ENCODE assay signal across 8 cellular contexts in the genomic region with DNA sequence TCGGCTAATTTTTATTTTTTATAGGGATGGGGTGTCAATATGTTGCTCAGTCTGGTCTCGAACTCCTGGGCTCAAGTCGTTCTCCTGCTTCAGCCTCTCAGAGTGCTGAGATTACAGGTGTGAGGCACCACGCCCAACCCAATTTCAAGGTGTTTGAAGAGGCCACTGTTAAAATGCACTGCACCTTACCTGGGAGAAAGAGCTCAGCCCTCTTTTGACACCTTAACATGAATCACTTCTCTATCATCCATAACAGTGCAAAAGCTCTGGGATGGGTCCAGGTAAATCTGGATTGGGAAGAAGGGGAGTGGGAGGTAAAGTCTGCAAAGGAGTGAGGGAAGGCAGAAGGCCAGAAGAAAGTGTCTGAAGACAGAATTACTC. TPM values are rescaled to one million over a fixed set of nuclear protein-coding genes. Genes with fewer than 3 reads are reported as not detected.
DNase-seq lines count a peak whose midpoint lies in the region; ATAC-seq and TF ChIP-seq lines count a peak whose summit lies in the region.

No MANE protein-coding gene starts in this region.

- peak overlapping the region; percentile 76 for H3K4me3 ChIP-seq in AG09309 (ENCODE audit: control insufficient read depth, low read depth, low read length)
- H3K4me3 ChIP-seq in Jurkat, Clone E6-1 (ENCODE audit: low read length) = peak overlapping the region; percentile 86

- no peak for TF ChIP-seq CTCF in AG09309 (IDR thresholded peaks at IDR 0.05; ENCODE audit: control insufficient read depth, insufficient read depth, low read depth, low read length, missing control alignments)

- peak overlapping the region; percentile 84 for H3K4me3 Mint-ChIP-seq in central memory CD8-positive, alpha-beta T cell
- H3K4me3 Mint-ChIP-seq in naive B cell = peak overlapping the region; percentile 83 to 92 (median 87)

- DNase-seq in AG09309 (ENCODE audit: low read depth) (no peak), naive B cell (no peak), HCEC 1CT (no peak), NCI-H226 (no peak)
- DNase-seq in Jurkat, Clone E6-1 (ENCODE audit: low read depth, low spot score) = no peak
- no peak for DNase-seq in central memory CD8-positive, alpha-beta T cell (ENCODE audit: low spot score in 2 of 2)

- no peaks in the 10 kb centered on the region for H3K9me3 Mint-ChIP-seq in central memory CD8-positive, alpha-beta T cell
- H3K9me3 Mint-ChIP-seq in naive B cell = no peaks in the 10 kb centered on the region

- H3K4me1 Mint-ChIP-seq in central memory CD8-positive, alpha-beta T cell = peaks cover 33% of the 10 kb centered on the region
- H3K4me1 Mint-ChIP-seq in naive B cell = peaks cover 20 to 33% (median 21%) of the 10 kb centered on the region in 3 donors

- no peaks in the 10 kb centered on the region for H3K27me3 Mint-ChIP-seq in central memory CD8-positive, alpha-beta T cell
- no peaks in the 10 kb centered on the region for H3K27me3 Mint-ChIP-seq in naive B cell

- no peak for ATAC-seq in central memory CD8-positive, alpha-beta T cell (replicated peaks; ENCODE audit: extremely low read depth, poor library complexity, severe bottlenecking)
- ATAC-seq in naive B cell (ENCODE audit: low read depth in 2 of 2) (no peak), HG03097 (IDR thresholded peaks at IDR 0.05; ENCODE audit: low FRiP score, unreplicated experiment) (no peak), HG02678 (IDR thresholded peaks at IDR 0.05; ENCODE audit: unreplicated experiment) (no peak)

- peaks cover 14% of the 10 kb centered on the region for H3K36me3 Mint-ChIP-seq in central memory CD8-positive, alpha-beta T cell (ENCODE audit: insufficient read depth)
- peaks cover 6 to 11% of the 10 kb centered on the region in 2 donors for H3K36me3 Mint-ChIP-seq in naive B cell

- no peak overlapping the region for H3K27ac Mint-ChIP-seq in central memory CD8-positive, alpha-beta T cell (ENCODE audit: low read depth)
- peak overlapping the region in 2 of 6 donors; percentile 62 to 85 for H3K27ac Mint-ChIP-seq in naive B cell

RNA-seq across cellular contexts. Expression of gene ZNF282, which starts 0.6 kb away (rescaled TPM):
- polyA plus RNA-seq in Jurkat, Clone E6-1 (2012; ENCODE audit: insufficient read depth, insufficient read length) = 15.9 TPM
- polyA plus RNA-seq in naive B cell (ENCODE audit: low read depth in 6 of 6) = 1 to 10 TPM in 2 of 6 donors, under 1 TPM in 3, not detected in 1; 0.94 to 1.6 (median 0.98) TPM

RNA-seq across cellular contexts. Expression of gene ZNF212, which starts 44.7 kb away (rescaled TPM):
- polyA plus RNA-seq in Jurkat, Clone E6-1 (2012; ENCODE audit: insufficient read depth, insufficient read length) = 12.8 TPM
- 10 to 100 TPM in 1 of 6 donors, 1 to 10 TPM in 5; 1.8 to 10.3 (median 5.5) TPM for polyA plus RNA-seq in naive B cell (ENCODE audit: low read depth in 6 of 6)

RNA-seq across cellular contexts. Expression of gene ZNF398, which starts 47.5 kb away (rescaled TPM):
- polyA plus RNA-seq in Jurkat, Clone E6-1 (2012; ENCODE audit: insufficient read depth, insufficient read length) = 7.3 TPM
- polyA plus RNA-seq in naive B cell (ENCODE audit: low read depth in 6 of 6) = 10 to 100 TPM in 2 of 6 donors, 1 to 10 TPM in 4; 7.2 to 21.7 (median 9.3) TPM
